27 cellular contexts compared by ENCODE assay signal in genomic region chr10:118452098-118452497, GRCh38.
"Had no signal": no experiment of that assay in that cellular context is flagged by ENCODE, and none has a peak within 500 bp of the region (broad histone marks: within the 10 kb centered on the region; RNA-seq: fewer than 3 reads in every experiment).

No MANE protein-coding gene starts in this region.

- H3K9me3 Mint-ChIP-seq: effector memory CD8-positive, alpha-beta T cell had no signal

- H3K4me3 ChIP-seq: colonic mucosa, coronary artery, dorsolateral prefrontal cortex, esophagus muscularis mucosa, esophagus squamous epithelium, gastrocnemius medialis, gastroesophageal sphincter, heart left ventricle, heart right ventricle had no signal

- H3K27ac ChIP-seq: colonic mucosa, coronary artery, dorsolateral prefrontal cortex, epithelial cell of prostate, esophagus muscularis mucosa, esophagus squamous epithelium, foreskin keratinocyte, gastrocnemius medialis, gastroesophageal sphincter, heart left ventricle, heart right ventricle had no signal

- H3K4me1 ChIP-seq: colonic mucosa, esophagus muscularis mucosa, esophagus squamous epithelium, foreskin keratinocyte, gastrocnemius medialis, gastroesophageal sphincter, heart left ventricle, heart right ventricle had no signal

- ATAC-seq: effector memory CD8-positive, alpha-beta T cell; esophagus mucosa; foreskin keratinocyte; gastrocnemius medialis; gastroesophageal sphincter; heart left ventricle; heart right ventricle had no signal

- DNase-seq: colonic mucosa; cortex of kidney; dermis blood vessel endothelial cell; dorsolateral prefrontal cortex; effector CD4-positive, alpha-beta T cell; effector CD8-positive, alpha-beta T cell; effector memory CD4-positive, alpha-beta T cell; effector memory CD8-positive, alpha-beta T cell; endodermal cell; erythroblast; esophagus squamous epithelium; foreskin fibroblast; foreskin keratinocyte; foreskin melanocyte; gastrocnemius medialis; glutamatergic neuron; head of caudate nucleus; heart left ventricle; heart right ventricle had no signal

- H3K4me1 Mint-ChIP-seq: endodermal cell had no signal

- FAIRE-seq: colon, endothelial cell of umbilical vein had no signal

- H3K9me3 ChIP-seq: colonic mucosa, gastrocnemius medialis had no signal

- H3K4me3 Mint-ChIP-seq: dendritic cell treated with granulocyte-macrophage colony-stimulating factor and Interleukin-4, amounts not matched to agents 40 ng/mL and 50 ng/mL, for 4 days; effector memory CD8-positive, alpha-beta T cell; endodermal cell had no signal

- H3K27me3 ChIP-seq: colonic mucosa had no signal

- H3K36me3 ChIP-seq: colonic mucosa, esophagus muscularis mucosa, esophagus squamous epithelium, gastrocnemius medialis, gastroesophageal sphincter, heart left ventricle, heart right ventricle had no signal

- H3K27ac Mint-ChIP-seq: dendritic cell treated with granulocyte-macrophage colony-stimulating factor and Interleukin-4, amounts not matched to agents 40 ng/mL and 50 ng/mL, for 4 days; effector memory CD8-positive, alpha-beta T cell; endodermal cell had no signal
